31 cellular contexts compared by ENCODE assay signal in genomic region chr3:72947715-72948507, GRCh38.
"Had no signal": no experiment of that assay in that cellular context is flagged by ENCODE, and none has a peak within 500 bp of the region (broad histone marks: within the 10 kb centered on the region; RNA-seq: fewer than 3 reads in every experiment).

No MANE protein-coding gene starts in this region.

- DNase-seq: activated CD4-positive, alpha-beta T cell treated with anti-CD3 and anti-CD28 coated beads for 1 hour; activated CD4-positive, alpha-beta T cell treated with anti-CD3 and anti-CD28 coated beads for 48 hours; activated CD4-positive, CD25-positive, alpha-beta regulatory T cell; activated CD8-positive, alpha-beta T cell treated with anti-CD3 and anti-CD28 coated beads for 36 hours; activated effector memory CD4-positive, alpha-beta T cell treated with anti-CD3 and anti-CD28 coated beads, Interleukin-2, amount 50 U/mL, for 16 hours; activated naive CD4-positive, alpha-beta T cell; activated naive CD4-positive, alpha-beta T cell treated with anti-CD3 and anti-CD28 coated beads, Interleukin-2, amount 50 U/mL, for 16 hours; activated naive CD8-positive, alpha-beta T cell treated with anti-CD3 and anti-CD28 coated beads for 36 hours; activated T-cell treated with anti-CD3 and anti-CD28 coated beads, Interleukin-2, amount 50 U/mL, for 1 hour; activated T-cell treated with anti-CD3 and anti-CD28 coated beads, Interleukin-2, amount 50 U/mL, for 72 hours; amygdala; Kasumi-1; KG1; MG63; MV-4-11; NCI-H1092; NCI-H1436 treated with DMSO at 0.1 percent for 48 hours; NCI-H1694 treated with DMSO at 0.1 percent for 48 hours; NCI-H2029; NCI-H345; NCI-H524 treated with DMSO at 0.1 percent for 48 hours; PC-3; Right ventricle myocardium superior; SW 1271; T-helper 1 cell; T-helper 2 cell; T-helper 9 cell; WERI-Rb-1 had no signal

- ATAC-seq: activated CD8-positive, alpha-beta T cell treated with anti-CD3 and anti-CD28 coated beads for 36 hours; activated T-cell treated with anti-CD3 and anti-CD28 coated beads, Interleukin-2, amount 50 U/mL, for 72 hours; activated T-helper 17 cell treated with anti-CD3 and anti-CD28 coated beads, Interleukin-2, amount 50 U/mL, for 72 hours; PC-3 had no signal

- H3K27ac Mint-ChIP-seq: activated CD8-positive, alpha-beta T cell treated with anti-CD3 and anti-CD28 coated beads for 36 hours; activated naive CD8-positive, alpha-beta T cell treated with anti-CD3 and anti-CD28 coated beads for 36 hours; activated T-cell treated with anti-CD3 and anti-CD28 coated beads, Interleukin-2, amount 50 U/mL, for 72 hours; activated T-helper 17 cell treated with anti-CD3 and anti-CD28 coated beads, Interleukin-2, amount 50 U/mL, for 72 hours had no signal

- H3K4me3 Mint-ChIP-seq: activated CD8-positive, alpha-beta T cell treated with anti-CD3 and anti-CD28 coated beads for 36 hours; activated naive CD8-positive, alpha-beta T cell treated with anti-CD3 and anti-CD28 coated beads for 36 hours; activated T-cell treated with anti-CD3 and anti-CD28 coated beads, Interleukin-2, amount 50 U/mL, for 72 hours; activated T-helper 17 cell treated with anti-CD3 and anti-CD28 coated beads, Interleukin-2, amount 50 U/mL, for 72 hours had no signal

- H3K4me1 ChIP-seq: ascending aorta had no signal

- H3K9me3 Mint-ChIP-seq: activated CD8-positive, alpha-beta T cell treated with anti-CD3 and anti-CD28 coated beads for 36 hours; activated naive CD8-positive, alpha-beta T cell treated with anti-CD3 and anti-CD28 coated beads for 36 hours; activated T-cell treated with anti-CD3 and anti-CD28 coated beads, Interleukin-2, amount 50 U/mL, for 72 hours; activated T-helper 17 cell treated with anti-CD3 and anti-CD28 coated beads, Interleukin-2, amount 50 U/mL, for 72 hours had no signal

- H3K36me3 ChIP-seq: ascending aorta, cardiac muscle cell, MG63, WERI-Rb-1 had no signal

- H3K27me3 Mint-ChIP-seq: activated CD8-positive, alpha-beta T cell treated with anti-CD3 and anti-CD28 coated beads for 36 hours; activated T-helper 17 cell treated with anti-CD3 and anti-CD28 coated beads, Interleukin-2, amount 50 U/mL, for 72 hours had no signal

- H3K36me3 Mint-ChIP-seq: activated naive CD8-positive, alpha-beta T cell treated with anti-CD3 and anti-CD28 coated beads for 36 hours had no signal

- H3K27ac ChIP-seq: ascending aorta, cardiac muscle cell, WERI-Rb-1 had no signal

- H3K9me3 ChIP-seq: ascending aorta, MG63 had no signal

- H3K4me3 ChIP-seq: ascending aorta, cardiac muscle cell, MG63 had no signal

- H3K27me3 ChIP-seq: ascending aorta, cardiac muscle cell, MG63 had no signal
